11 cellular contexts compared by ENCODE assay signal in the genomic region with DNA sequence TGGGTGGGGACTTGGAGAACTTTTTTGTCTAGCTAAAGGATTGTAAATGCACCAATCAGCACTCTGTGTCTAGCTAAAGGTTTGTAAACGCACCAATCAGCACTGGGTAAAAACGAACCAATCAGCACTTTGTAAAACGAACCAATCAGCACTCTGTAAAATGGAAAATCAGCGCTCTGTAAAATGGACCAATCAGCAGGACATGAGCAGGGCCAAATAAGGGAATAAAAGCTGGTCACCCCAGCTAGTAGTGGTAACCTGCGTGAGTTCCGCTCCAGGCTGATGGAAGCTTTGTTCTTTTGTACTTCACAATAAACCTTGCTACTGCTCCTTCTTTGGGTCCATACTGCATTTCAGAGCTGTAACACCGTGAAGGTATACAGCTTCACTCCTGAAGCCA. TPM values are rescaled to one million over a fixed set of nuclear protein-coding genes. Genes with fewer than 3 reads are reported as not detected.
DNase-seq lines count a peak whose midpoint lies in the region; ATAC-seq and TF ChIP-seq lines count a peak whose summit lies in the region.
"Had no signal": no experiment of that assay in that cellular context is flagged by ENCODE, and none has a peak within 500 bp of the region (broad histone marks: within the 10 kb centered on the region; RNA-seq: fewer than 3 reads in every experiment).

No MANE protein-coding gene starts in this region.

- H3K18ac ChIP-seq in trophoblast cell (ENCODE audit: low read length), result no peak overlapping the region

- H3K79me2 ChIP-seq in GM23248 (ENCODE audit: insufficient read depth) (peaks cover 38% of the 10 kb centered on the region), trophoblast cell (ENCODE audit: control insufficient read depth, insufficient read depth, low read length, poor library complexity) (peaks cover 2% of the 10 kb centered on the region)

- H2AFZ ChIP-seq in GM23248, result no peak overlapping the region
- no peak overlapping the region for H2AFZ ChIP-seq in trophoblast cell (ENCODE audit: insufficient read depth, low read length, poor library complexity)

- TF ChIP-seq EP300 in esophagus muscularis mucosa (IDR thresholded peaks at IDR 0.05), result no peak

- DNase-seq in GM23248 (no peak), activated B cell treated with CpG ODN at 0.5 μM for 24 hours (no peak), esophagus muscularis mucosa (ENCODE audit: extremely low spot score) (no peak), trophoblast cell (no peak), kidney tubule cell (ENCODE audit: low spot score) (no peak), gastrocnemius medialis (no peak), cerebellar cortex (ENCODE audit: low spot score) (no peak)
- DNase-seq in central memory CD4-positive, alpha-beta T cell, result no peak
- DNase-seq: activated gamma-delta T cell treated with Interleukin-2 at 50 U/mL for 16 hours had no signal

- no peaks in the 10 kb centered on the region for H3K27me3 Mint-ChIP-seq in activated B cell treated with CpG ODN at 0.5 μM for 24 hours

- ATAC-seq in activated B cell treated with CpG ODN at 0.5 μM for 24 hours (ENCODE audit: low read depth), result no peak
- no peak for ATAC-seq in gastrocnemius medialis

- intact Hi-C loops in activated B cell treated with CpG ODN at 0.5 μM for 24 hours (cut with micrococcal nuclease) (loop anchor here (5.0 kb wide), 2 partner anchors 75 to 510 kb away; a partner anchor contains a TSS), esophagus muscularis mucosa (cut with DNase I) (loop anchor here (10.0 kb wide), 1 partner anchor 53 kb away; no protein-coding TSS in a partner anchor), gastrocnemius medialis (cut with DNase I; ENCODE audit: low total_unique reads) (loop anchor here (5.0 kb wide), 3 partner anchors 40 to 155 kb away; no protein-coding TSS in a partner anchor)

- no peak overlapping the region for H2BK120ac ChIP-seq in trophoblast cell (ENCODE audit: insufficient read depth, low read length, poor library complexity)

- no peak overlapping the region for H4K12ac ChIP-seq in trophoblast cell (ENCODE audit: low read depth, low read length)

- H3K36me3 ChIP-seq in GM23248 (ENCODE audit: low read depth) (no peaks in the 10 kb centered on the region), esophagus muscularis mucosa (no peaks in the 10 kb centered on the region), trophoblast cell (ENCODE audit: control insufficient read depth in 1 of 2, insufficient read depth in 2 of 2, low read length in 2 of 2) (no peaks in the 10 kb centered on the region), gastrocnemius medialis (no peaks in the 10 kb centered on the region)
- H3K36me3 ChIP-seq: suprapubic skin had no signal

- H4K20me1 ChIP-seq in GM23248 (ENCODE audit: insufficient read depth), result no peaks in the 10 kb centered on the region

- peaks cover 11% of the 10 kb centered on the region for H3F3A ChIP-seq in GM23248 (ENCODE audit: insufficient read depth)

- peaks cover 11% of the 10 kb centered on the region for H3K79me1 ChIP-seq in trophoblast cell (ENCODE audit: low read length)

- H3K27me3 ChIP-seq in GM23248 (replicated peaks; ENCODE audit: insufficient read depth) (no peaks in the 10 kb centered on the region), esophagus muscularis mucosa (peaks cover 0 to 3% (median 0%) of the 10 kb centered on the region in 4 donors), trophoblast cell (ENCODE audit: insufficient read depth, low read length) (no peaks in the 10 kb centered on the region), gastrocnemius medialis (no peaks in the 10 kb centered on the region)
- H3K27me3 ChIP-seq: suprapubic skin had no signal

- H4K91ac ChIP-seq in trophoblast cell (ENCODE audit: low read depth, low read length), result no peak overlapping the region

- H3K4me3 Mint-ChIP-seq in activated B cell treated with CpG ODN at 0.5 μM for 24 hours, result peak overlapping the region; percentile 48

- CTCF ChIA-PET in activated B cell treated with CpG ODN at 0.5 μM for 24 hours (lab: Charles Lee), result interaction anchor here (1.1 kb wide), 1 partner anchor 59 kb away, joined by 5 read pairs; no protein-coding TSS in a partner anchor

- no peak overlapping the region for H4K8ac ChIP-seq in trophoblast cell (ENCODE audit: low read depth, low read length)

- no peak overlapping the region for H3K27ac Mint-ChIP-seq in activated B cell treated with CpG ODN at 0.5 μM for 24 hours

- peaks cover 33% of the 10 kb centered on the region for H3K4me1 Mint-ChIP-seq in activated B cell treated with CpG ODN at 0.5 μM for 24 hours

- H3K4me1 ChIP-seq in GM23248 (ENCODE audit: insufficient read depth) (peaks cover 18% of the 10 kb centered on the region), esophagus muscularis mucosa (peaks cover 13 to 48% (median 39%) of the 10 kb centered on the region in 4 donors), trophoblast cell (ENCODE audit: control insufficient read depth in 1 of 2, insufficient read depth in 2 of 2, low read length in 2 of 2) (peaks cover 8 to 12% of the 10 kb centered on the region in 2 experiments), gastrocnemius medialis (peaks cover 9 to 28% of the 10 kb centered on the region in 2 donors)

- H3K36me3 Mint-ChIP-seq in activated B cell treated with CpG ODN at 0.5 μM for 24 hours (ENCODE audit: low read depth), result peaks cover 12% of the 10 kb centered on the region

- no peak overlapping the region for H3K14ac ChIP-seq in trophoblast cell (ENCODE audit: low read length)

- WGBS in GM23248 (ENCODE audit: low coverage in 1 of 2, low lambda C conversion rate in 2 of 2, missing lambda C conversion rate in 2 of 2), 2 experiments, result 89 to 91% methylated on average over 7 of the region's 7 CpGs
- WGBS in esophagus muscularis mucosa, result 72% methylated on average over 7 of the region's 7 CpGs
- no CpG with 5 or more reads among the region's 7 CpGs for WGBS in trophoblast cell (ENCODE audit: extremely low coverage, insufficient coverage, insufficient read length)

- no peaks in the 10 kb centered on the region for H3K9me3 Mint-ChIP-seq in activated B cell treated with CpG ODN at 0.5 μM for 24 hours

- H3K4ac ChIP-seq in trophoblast cell (ENCODE audit: low read depth, low read length), result no peak overlapping the region

- H2AK5ac ChIP-seq in trophoblast cell (ENCODE audit: low read length), result no peak overlapping the region

- no peak overlapping the region for H2BK12ac ChIP-seq in trophoblast cell (ENCODE audit: low read length)

- H2BK5ac ChIP-seq in trophoblast cell (ENCODE audit: low read depth, low read length, poor library complexity), result no peak overlapping the region

- 0 out of 2 replicates have a peak overlapping the region, but pooled peaks have one; percentile 89 for H3K9ac ChIP-seq in GM23248
- no peak overlapping the region for H3K9ac ChIP-seq in trophoblast cell (ENCODE audit: low read length)

- TF ChIP-seq CTCF in activated B cell treated with CpG ODN at 0.5 μM for 24 hours (IDR thresholded peaks at IDR 0.05) (no peak), esophagus muscularis mucosa (IDR thresholded peaks at IDR 0.05) (no peak), gastrocnemius medialis (IDR thresholded peaks at IDR 0.05 in 4 of 5, conservative IDR thresholded peaks at IDR 0.05 in 1 of 5) (no peak)

- peak overlapping the region; percentile 86 for H3K4me2 ChIP-seq in GM23248 (ENCODE audit: unreplicated experiment)
- H3K4me2 ChIP-seq in trophoblast cell (ENCODE audit: low read length), result peak overlapping the region; percentile 33

- no peaks in the 10 kb centered on the region for H3K9me3 ChIP-seq in GM23248 (ENCODE audit: low read depth)
- no peaks in the 10 kb centered on the region for H3K9me3 ChIP-seq in esophagus muscularis mucosa
- H3K9me3 ChIP-seq in trophoblast cell (ENCODE audit: insufficient read depth, low read depth, low read length), result peaks cover 3% of the 10 kb centered on the region
- H3K9me3 ChIP-seq in gastrocnemius medialis, result no peaks in the 10 kb centered on the region
- H3K9me3 ChIP-seq: suprapubic skin had no signal

- TF ChIP-seq POLR2A in esophagus muscularis mucosa (IDR thresholded peaks at IDR 0.05; ENCODE audit: low read depth) (no peak), gastrocnemius medialis (IDR thresholded peaks at IDR 0.05) (no peak)

- in situ Hi-C loops in GM23248 (cut with MboI), result no loop called here
- in situ Hi-C loops in gastrocnemius medialis (cut with MboI; ENCODE audit: low sequenced_read_pairs in 4 of 4), result loop anchor here in 1 of 4 donors (10.0 kb wide), 1 partner anchor 63 kb away; no protein-coding TSS in a partner anchor

- no peak overlapping the region for H3K27ac ChIP-seq in GM23248
- peak overlapping the region; percentile 89 to 97 (median 96) for H3K27ac ChIP-seq in esophagus muscularis mucosa (replicated peaks in 1 of 4)
- no peak overlapping the region for H3K27ac ChIP-seq in trophoblast cell (ENCODE audit: low read depth, low read length)
- H3K27ac ChIP-seq in gastrocnemius medialis, result peak overlapping the region in 1 of 4 donors; percentile 98
- H3K27ac ChIP-seq: suprapubic skin had no signal

- no peaks in the 10 kb centered on the region for H3K9me2 ChIP-seq in GM23248 (ENCODE audit: insufficient read depth)

- H3K23ac ChIP-seq in trophoblast cell (ENCODE audit: low read length), result no peak overlapping the region

- POLR2A ChIA-PET in activated B cell treated with CpG ODN at 0.5 μM for 24 hours (lab: Charles Lee), result interaction anchor here (0.8 kb wide), 1 partner anchor 195 kb away, joined by 3 read pairs; no protein-coding TSS in a partner anchor

- H3K4me3 ChIP-seq in GM23248, result peak overlapping the region; percentile 74
- H3K4me3 ChIP-seq in esophagus muscularis mucosa, result peak overlapping the region; percentile 55 to 92 (median 80)
- no peak overlapping the region for H3K4me3 ChIP-seq in trophoblast cell (ENCODE audit: low read depth, low read length)
- H3K4me3 ChIP-seq in gastrocnemius medialis, result no peak overlapping the region

RNA-seq across cellular contexts. Expression of a gene that starts 1.6 kb away (rescaled TPM):
- total RNA-seq in GM23248 (2014; rRNA removed; shearing (Covaris generic)), result 67.5 and 77.2 TPM in 2 replicates
- polyA plus RNA-seq in GM23248 (2016; fragmentation: Nextera tagmentation; extraction: Ambion mirVana), result 56.0 and 56.9 TPM in 2 replicates
- total RNA-seq in activated B cell treated with CpG ODN at 0.5 μM for 24 hours, result 11.1 and 13.8 TPM in 2 replicates
- 100 to 1,000 TPM in 3 of 4 donors, 10 to 100 TPM in 1; 36.8 to 186 (median 128) TPM for total RNA-seq in esophagus muscularis mucosa
- 19.8 and 21.0 TPM in 2 replicates for polyA plus RNA-seq in trophoblast cell (2013)
- total RNA-seq in gastrocnemius medialis, result 100 to 1,000 TPM in 3 of 4 donors, 10 to 100 TPM in 1; 52.7 to 114 (median 104) TPM

RNA-seq across cellular contexts. Expression of a gene that starts 8.6 kb away (rescaled TPM):
- total RNA-seq in GM23248 (2014; rRNA removed; shearing (Covaris generic)), result 0.32 TPM in 1 of 2 replicates, not detected in the other
- polyA plus RNA-seq in GM23248 (2016; fragmentation: Nextera tagmentation; extraction: Ambion mirVana), result 0.16 and 0.43 TPM in 2 replicates
- not detected in 2 replicates for total RNA-seq in activated B cell treated with CpG ODN at 0.5 μM for 24 hours
- total RNA-seq in esophagus muscularis mucosa, result under 1 TPM; under 0.01 to 0.80 (median 0.34) TPM
- 0.49 and 0.55 TPM in 2 replicates for polyA plus RNA-seq in trophoblast cell (2013)
- under 1 TPM in 2 of 4 donors, not detected in 2; 0.15 to 0.46 TPM for total RNA-seq in gastrocnemius medialis

RNA-seq across cellular contexts. Expression of a gene that starts 24.3 kb away (rescaled TPM):
- 0.38 and 1.5 TPM in 2 replicates for total RNA-seq in GM23248 (2014; rRNA removed; shearing (Covaris generic))
- 1.3 and 1.6 TPM in 2 replicates for polyA plus RNA-seq in GM23248 (2016; fragmentation: Nextera tagmentation; extraction: Ambion mirVana)
- total RNA-seq in activated B cell treated with CpG ODN at 0.5 μM for 24 hours, result 0.60 and 1.2 TPM in 2 replicates
- total RNA-seq in esophagus muscularis mucosa, result under 1 TPM; 0.42 to 0.57 (median 0.48) TPM
- polyA plus RNA-seq in trophoblast cell (2013), result 0.67 and 0.78 TPM in 2 replicates
- 1 to 10 TPM in 1 of 4 donors, under 1 TPM in 3; 0.40 to 1.2 (median 0.75) TPM for total RNA-seq in gastrocnemius medialis

RNA-seq across cellular contexts. Expression of a gene that starts 30.4 kb away (rescaled TPM):
- total RNA-seq in GM23248 (2014; rRNA removed; shearing (Covaris generic)), result 5.7 and 10.7 TPM in 2 replicates
- polyA plus RNA-seq in GM23248 (2016; fragmentation: Nextera tagmentation; extraction: Ambion mirVana), result 9.7 and 12.4 TPM in 2 replicates
- total RNA-seq in activated B cell treated with CpG ODN at 0.5 μM for 24 hours (2.7 and 3.0 TPM in 2 replicates), esophagus muscularis mucosa (10 to 100 TPM in 2 of 4 donors, 1 to 10 TPM in 2; 8.0 to 30.1 (median 14.1) TPM), gastrocnemius medialis (10 to 100 TPM in 2 of 4 donors, 1 to 10 TPM in 2; 4.3 to 21.9 (median 11.2) TPM)
- polyA plus RNA-seq in trophoblast cell (2013), result 4.4 and 5.0 TPM in 2 replicates

RNA-seq across cellular contexts. Expression of a gene that starts 45.0 kb away (rescaled TPM):
- not detected in 2 replicates for total RNA-seq in GM23248 (2014; rRNA removed; shearing (Covaris generic))
- polyA plus RNA-seq in GM23248 (2016; fragmentation: Nextera tagmentation; extraction: Ambion mirVana), result not detected in 2 replicates
- total RNA-seq in activated B cell treated with CpG ODN at 0.5 μM for 24 hours, result not detected in 2 replicates
- not detected for total RNA-seq in esophagus muscularis mucosa
- not detected in 2 replicates for polyA plus RNA-seq in trophoblast cell (2013)
- total RNA-seq in gastrocnemius medialis, result not detected
- total RNA-seq: T-helper 2 cell treated with Interferon-gamma antibody and Interleukin-4, amounts not matched to agents 100 ng/mL and 5 ng/mL, for 36 hours had no signal

Comparison
In these comparisons a context has a peak if more than half of its experiments do, and no peak if none do; other contexts are left out.
1. H3K27ac ChIP-seq: peak in esophagus muscularis mucosa (4 of 4); none in GM23248 (single experiment) and trophoblast cell (single experiment).
2. H3K4me3 ChIP-seq: peak in GM23248 (single experiment) and esophagus muscularis mucosa (4 of 4); none in trophoblast cell (single experiment) and gastrocnemius medialis (0 of 4).